Comparison of ENCODE assay signal across 34 cellular contexts in genomic region chr16:15808071-15808470, GRCh38. TPM values are rescaled to one million over a fixed set of nuclear protein-coding genes. Genes with fewer than 3 reads are reported as not detected.
A peak's percentile ranks its signal among the peaks of the same experiment; 100 is the strongest.
DNase-seq lines count a peak whose midpoint lies in the region; ATAC-seq, FAIRE-seq and TF ChIP-seq lines count a peak whose summit lies in the region.
"Had no signal": no experiment of that assay in that cellular context is flagged by ENCODE, and none has a peak within 500 bp of the region (broad histone marks: within the 10 kb centered on the region; RNA-seq: fewer than 3 reads in every experiment).

No MANE protein-coding gene starts in this region.

- intact Hi-C loops in IMR-90 (cut with micrococcal nuclease) = no loop called here
- intact Hi-C loops in tibial artery (cut with DNase I; ENCODE audit: low total_unique reads) = no loop called here

- H3K18ac ChIP-seq in IMR-90 (ENCODE audit: low read depth, low read length) = peak overlapping the region; percentile 86
- H3K18ac ChIP-seq in H1 (ENCODE audit: extremely low read depth, low read length) = no peak overlapping the region; the same call in 1 of the 2 replicates

- no peaks in the 10 kb centered on the region for H3K79me2 ChIP-seq in H1 (ENCODE audit: control insufficient read depth in 1 of 2, insufficient read depth in 2 of 2, low read length in 2 of 2)
- H3K79me2 ChIP-seq in neural progenitor cell (ENCODE audit: low read depth) = no peaks in the 10 kb centered on the region

- H3K27ac Mint-ChIP-seq in neural progenitor cell = peak overlapping the region; percentile 53
- H3K27ac Mint-ChIP-seq: activated CD4-positive, alpha-beta T cell treated with anti-CD3 and anti-CD28 coated beads for 36 hours; activated naive CD8-positive, alpha-beta T cell treated with anti-CD3 and anti-CD28 coated beads, Interleukin-2, amount 10 ng/mL, durations not matched to agents 7 days and 5 days; natural killer cell treated with Interleukin-12 subunit alpha and Interleukin-12 subunit beta and Interleukin-15 and Interleukin-18, amount 100 ng/mL, for 72 hours; stimulated activated naive CD8-positive, alpha-beta T cell treated with anti-CD3 and anti-CD28 coated beads, Interleukin-15, Interleukin-2, amounts not matched to agents 100 ng/mL and 50 ng/mL, for 24 hours had no signal

- ATAC-seq in IMR-90 (ENCODE audit: low read depth) = no peak
- ATAC-seq: activated CD4-positive, alpha-beta T cell treated with anti-CD3 and anti-CD28 coated beads for 36 hours had no signal

- no peak overlapping the region for H2BK5ac ChIP-seq in IMR-90 (ENCODE audit: low read depth, low read length, poor library complexity, severe bottlenecking)
- no peak overlapping the region for H2BK5ac ChIP-seq in H1 (ENCODE audit: low read depth, low read length)

- no peak overlapping the region for H2AK9ac ChIP-seq in IMR-90 (replicated peaks; ENCODE audit: low read depth, low read length, poor library complexity)

- POLR2A ChIA-PET in IMR-90 (lab: Charles Lee; ENCODE audit: unreplicated experiment) = no interaction called here
- POLR2A ChIA-PET in H1 (lab: Charles Lee; ENCODE audit: partially characterized antibody) = no interaction called here

- no peaks in the 10 kb centered on the region; the same call in 1 of the 2 replicates for H3K9me1 ChIP-seq in IMR-90 (ENCODE audit: insufficient read depth, low read length)

- peaks cover 25% of the 10 kb centered on the region for H3K4me1 Mint-ChIP-seq in neural progenitor cell
- H3K4me1 Mint-ChIP-seq: activated CD4-positive, alpha-beta T cell treated with anti-CD3 and anti-CD28 coated beads for 36 hours had no signal

- peaks cover 18% of the 10 kb centered on the region for H3K27me3 Mint-ChIP-seq in neural progenitor cell (ENCODE audit: insufficient read depth, low read depth)
- H3K27me3 Mint-ChIP-seq: stimulated activated naive CD8-positive, alpha-beta T cell treated with anti-CD3 and anti-CD28 coated beads, Interleukin-15, Interleukin-2, amounts not matched to agents 100 ng/mL and 50 ng/mL, for 24 hours had no signal

- no peak for TF ChIP-seq POLR2A in IMR-90 (IDR thresholded peaks at IDR 0.05; ENCODE audit: low read depth, low read length)
- TF ChIP-seq POLR2A in H1 (IDR thresholded peaks at IDR 0.05; ENCODE audit: control extremely low read depth in 1 of 2, low read depth in 2 of 2, low read length in 2 of 2) = no peak

- H3K14ac ChIP-seq in IMR-90 (replicated peaks; ENCODE audit: low read depth, low read length) (no peak overlapping the region), H1 (ENCODE audit: insufficient read length) (no peak overlapping the region)

- H3K27me3 ChIP-seq in IMR-90 (ENCODE audit: control insufficient read depth, insufficient read depth, low read length) (peaks cover 3% of the 10 kb centered on the region; the same call in 1 of the 2 replicates), H1 (replicated peaks in 1 of 4; ENCODE audit: control insufficient read depth in 3 of 4, extremely low read depth in 1 of 4, insufficient read depth in 3 of 4, low read length in 3 of 4) (peaks cover 0 to 2% (median 0%) of the 10 kb centered on the region in 4 experiments; a peak in 1 of 7 replicates), neural progenitor cell (no peaks in the 10 kb centered on the region), tibial artery (no peaks in the 10 kb centered on the region)
- H3K27me3 ChIP-seq: ovary, tibial nerve had no signal

- dilution Hi-C loops in IMR-90 (cut with HindIII; ENCODE audit: low sequenced_read_pairs, unreplicated experiment) = no loop called here

- H2BK15ac ChIP-seq in IMR-90 (ENCODE audit: low read depth, low read length) = no peak overlapping the region
- no peak overlapping the region for H2BK15ac ChIP-seq in H1 (ENCODE audit: low read length)

- H3K23ac ChIP-seq in IMR-90 (ENCODE audit: low read depth, low read length) (no peak overlapping the region), H1 (ENCODE audit: insufficient read length) (no peak overlapping the region)

- H3K4me3 ChIP-seq in IMR-90 (ENCODE audit: insufficient read depth, low read depth, low read length) = no peak overlapping the region
- H3K4me3 ChIP-seq in H1 (ENCODE audit: extremely low read depth in 1 of 4, insufficient read depth in 2 of 4, low read depth in 3 of 4, low read length in 4 of 4) = no peak overlapping the region
- H3K4me3 ChIP-seq in neural progenitor cell = no peak overlapping the region
- peak overlapping the region in 1 of 2 donors; percentile 14 for H3K4me3 ChIP-seq in tibial artery
- H3K4me3 ChIP-seq: dorsolateral prefrontal cortex, lung, ovary, tibial nerve had no signal

- H3K79me1 ChIP-seq in IMR-90 (ENCODE audit: low read depth in 1 of 2, low read length in 2 of 2) (no peaks in the 10 kb centered on the region), H1 (ENCODE audit: low read depth, low read length) (no peaks in the 10 kb centered on the region)

- TF ChIP-seq CTCF in IMR-90 (conservative IDR thresholded peaks at IDR 0.05; ENCODE audit: low read depth, low read length) (no peak), H1 (IDR thresholded peaks at IDR 0.05; ENCODE audit: control extremely low read depth in 1 of 3, insufficient read depth in 1 of 3, low read depth in 1 of 3, low read length in 3 of 3) (no peak), neural progenitor cell (IDR thresholded peaks at IDR 0.05) (no peak), tibial artery (IDR thresholded peaks at IDR 0.05) (no peak)

- H4K20me1 ChIP-seq in IMR-90 (ENCODE audit: insufficient read depth, low read length) (no peaks in the 10 kb centered on the region), H1 (replicated peaks in 1 of 2; ENCODE audit: control insufficient read depth in 1 of 2, insufficient read depth in 2 of 2, low read length in 2 of 2) (no peaks in the 10 kb centered on the region), neural progenitor cell (ENCODE audit: low read depth) (peaks cover 3% of the 10 kb centered on the region)

- H4K5ac ChIP-seq in IMR-90 (ENCODE audit: low read depth, low read length) = peak overlapping the region; percentile 70
- no peak overlapping the region for H4K5ac ChIP-seq in H1 (ENCODE audit: insufficient read length, low read depth, low read length)

- DNase-seq in IMR-90 (no peak), H1 (ENCODE audit: low read depth in 1 of 2, low spot score in 2 of 2) (no peak), neural progenitor cell (ENCODE audit: low spot score) (no peak), tibial artery (no peak), nucleus accumbens (lab: John Stamatoyannopoulos, UW) (no peak), LoVo (ENCODE audit: low spot score) (no peak), NCI-H82 treated with DMSO at 0.1 percent for 48 hours (lab: John Stamatoyannopoulos, UW; ENCODE audit: unreplicated experiment) (no peak)
- no peak for DNase-seq in activated CD4-positive, alpha-beta T cell treated with anti-CD3 and anti-CD28 coated beads, Interleukin-2, amount 50 U/mL, for 1 hour
- DNase-seq: activated CD4-positive, alpha-beta T cell treated with anti-CD3 and anti-CD28 coated beads for 36 hours; activated CD8-positive, alpha-beta memory T cell treated with anti-CD3 and anti-CD28 coated beads for 24 hours; activated gamma-delta T cell; activated naive CD8-positive, alpha-beta T cell treated with anti-CD3 and anti-CD28 coated beads, Interleukin-2, amount 10 ng/mL, durations not matched to agents 7 days and 5 days; activated T-cell treated with anti-CD3 and anti-CD28 coated beads for 4 hours; dorsolateral prefrontal cortex; hippocampal formation; NCI-H1436; NCI-H2081 treated with DMSO at 0.1 percent for 48 hours; NCI-H2227 treated with DMSO at 0.1 percent for 48 hours; retina; SHP77 treated with DMSO at 0.1 percent for 48 hours; stimulated activated CD4-positive, alpha-beta T cell treated with anti-CD3 and anti-CD28 coated beads, Interleukin-2, amount 100 ng/mL, for 24 hours; SW 1271; T-helper 9 cell had no signal

- no peaks in the 10 kb centered on the region for H3K36me3 Mint-ChIP-seq in neural progenitor cell
- H3K36me3 Mint-ChIP-seq: activated naive CD8-positive, alpha-beta T cell treated with anti-CD3 and anti-CD28 coated beads, Interleukin-2, amount 10 ng/mL, durations not matched to agents 7 days and 5 days; natural killer cell treated with Interleukin-12 subunit alpha and Interleukin-12 subunit beta and Interleukin-15 and Interleukin-18, amount 100 ng/mL, for 72 hours had no signal

- H2BK12ac ChIP-seq in H1 (ENCODE audit: low read depth, low read length) = 0 out of 2 replicates have a peak overlapping the region, but pooled peaks have one; percentile 5

- no peak overlapping the region for H3K4ac ChIP-seq in IMR-90 (ENCODE audit: low read depth, low read length)
- H3K4ac ChIP-seq in H1 (replicated peaks; ENCODE audit: insufficient read length, low read depth, low read length) = no peak overlapping the region

- H3K9ac ChIP-seq in IMR-90 (ENCODE audit: low read depth, low read length) (peak overlapping the region; percentile 8; the same call in 1 of the 2 replicates), H1 (replicated peaks in 1 of 4; ENCODE audit: extremely low read depth in 1 of 4, low read depth in 3 of 4, low read length in 3 of 4) (no peak overlapping the region; a peak in 1 of 7 replicates), neural progenitor cell (no peak overlapping the region)

- peaks cover 35% of the 10 kb centered on the region for H3F3A ChIP-seq in neural progenitor cell (ENCODE audit: low read depth)

- FAIRE-seq in H1 (lab: Jason Lieb, UNC) = no peak
- FAIRE-seq: endometrium, GM12892, RCC 7860 had no signal

- CTCF ChIA-PET in IMR-90 (lab: Yijun Ruan, JAX) (no interaction called here), H1 (lab: Charles Lee; ENCODE audit: partially characterized antibody) (interaction anchor here (0.9 to 2.0 kb wide), 9 partner anchors 10 to 249 kb away, joined by 3 to 12 read pairs (median 6); no protein-coding TSS in a partner anchor)

- peaks cover 5% of the 10 kb centered on the region for H3K9me3 ChIP-seq in IMR-90 (ENCODE audit: control insufficient read depth, insufficient read depth, low read length)
- H3K9me3 ChIP-seq in H1 (ENCODE audit: insufficient read depth in 2 of 2, low read depth in 1 of 2, low read length in 1 of 2) = no peaks in the 10 kb centered on the region
- no peaks in the 10 kb centered on the region for H3K9me3 ChIP-seq in neural progenitor cell (ENCODE audit: low read depth)
- H3K9me3 ChIP-seq in tibial artery = no peaks in the 10 kb centered on the region
- H3K9me3 ChIP-seq: ovary, tibial nerve had no signal

- TF ChIP-seq RAD21 in IMR-90 (IDR thresholded peaks at IDR 0.05; ENCODE audit: low read length) (no peak), H1 (IDR thresholded peaks at IDR 0.05 in 1 of 2, conservative IDR thresholded peaks at IDR 0.05 in 1 of 2; ENCODE audit: low read depth in 2 of 2, low read length in 2 of 2) (no peak)

- peak overlapping the region; percentile 11; the same call in 1 of the 2 replicates for H2AK5ac ChIP-seq in IMR-90 (ENCODE audit: low read depth, low read length)
- no peak overlapping the region for H2AK5ac ChIP-seq in H1 (ENCODE audit: low read depth, low read length)

- peaks cover 16% of the 10 kb centered on the region for H3K4me1 ChIP-seq in IMR-90 (ENCODE audit: control insufficient read depth, insufficient read depth, low read length)
- H3K4me1 ChIP-seq in H1 (replicated peaks in 1 of 4; ENCODE audit: control insufficient read depth in 3 of 4, insufficient read depth in 4 of 4, low read length in 3 of 4) = peaks cover 0 to 13% (median 6%) of the 10 kb centered on the region in 4 experiments; a peak in 6 of 7 replicates
- peaks cover 16% of the 10 kb centered on the region for H3K4me1 ChIP-seq in neural progenitor cell
- H3K4me1 ChIP-seq in tibial artery = peaks cover 4 to 99% (median 85%) of the 10 kb centered on the region in 4 donors

- H4K8ac ChIP-seq in IMR-90 (ENCODE audit: low read depth in 2 of 2, low read length in 2 of 2) (peak overlapping the region in 1 of 2 experiments; percentile 11; a peak in 1 of 4 replicates), H1 (ENCODE audit: extremely low read depth, insufficient read depth, low read length) (no peak overlapping the region; the same call in 1 of the 2 replicates)

- H3K9me3 Mint-ChIP-seq in neural progenitor cell = no peaks in the 10 kb centered on the region
- H3K9me3 Mint-ChIP-seq: activated naive CD8-positive, alpha-beta T cell treated with anti-CD3 and anti-CD28 coated beads, Interleukin-2, amount 10 ng/mL, durations not matched to agents 7 days and 5 days; natural killer cell treated with Interleukin-12 subunit alpha and Interleukin-12 subunit beta and Interleukin-15 and Interleukin-18, amount 100 ng/mL, for 72 hours; stimulated activated naive CD8-positive, alpha-beta T cell treated with anti-CD3 and anti-CD28 coated beads, Interleukin-15, Interleukin-2, amounts not matched to agents 100 ng/mL and 50 ng/mL, for 24 hours had no signal

- no peak overlapping the region for H3K4me2 ChIP-seq in IMR-90 (ENCODE audit: low read depth, low read length)
- H3K4me2 ChIP-seq in H1 (ENCODE audit: insufficient read depth in 1 of 2, low read depth in 2 of 2, low read length in 2 of 2) = peak overlapping the region in 1 of 2 experiments; percentile 7; a peak in 1 of 4 replicates
- H3K4me2 ChIP-seq in neural progenitor cell = peak overlapping the region; percentile 74

- H3K36me3 ChIP-seq in IMR-90 (ENCODE audit: control insufficient read depth, insufficient read depth, low read length) (no peaks in the 10 kb centered on the region), H1 (ENCODE audit: control insufficient read depth in 2 of 4, insufficient read depth in 4 of 4, low read length in 3 of 4) (no peaks in the 10 kb centered on the region), neural progenitor cell (no peaks in the 10 kb centered on the region), tibial artery (peaks cover 1 to 35% (median 6%) of the 10 kb centered on the region in 3 donors)
- H3K36me3 ChIP-seq: ovary, tibial nerve had no signal

- H2BK20ac ChIP-seq in IMR-90 (ENCODE audit: low read depth, low read length) (no peak overlapping the region), H1 (ENCODE audit: low read length) (no peak overlapping the region)

- 60% methylated on average over 1 of the region's 8 CpGs; no CpG with 5 or more reads in 1 of the 2 experiments for WGBS in IMR-90 (ENCODE audit: extremely low coverage in 2 of 2, insufficient read length in 1 of 2), 2 experiments
- WGBS in H1 (ENCODE audit: extremely low coverage in 1 of 2, insufficient coverage in 1 of 2, insufficient read length in 1 of 2, insufficient replicate concordance in 2 of 2, low coverage in 1 of 2, low lambda C conversion rate in 2 of 2, missing lambda C conversion rate in 1 of 2), 2 experiments = 86% methylated on average over 8 of the region's 8 CpGs; no CpG with 5 or more reads in 1 of the 2 experiments

- H2BK120ac ChIP-seq in IMR-90 (ENCODE audit: low read depth, low read length) (no peak overlapping the region; the same call in 1 of the 2 replicates), H1 (replicated peaks; ENCODE audit: low read depth, low read length) (no peak overlapping the region)

- no peak for TF ChIP-seq EP300 in H1 (IDR thresholded peaks at IDR 0.05; ENCODE audit: borderline replicate concordance in 1 of 2, low read depth in 2 of 2, low read length in 2 of 2)

- no peaks in the 10 kb centered on the region for H3K23me2 ChIP-seq in H1 (ENCODE audit: low read depth, low read length)

- in situ Hi-C loops in IMR-90 (cut with MboI; ENCODE audit: low sequenced_read_pairs) = no loop called here

- H3K27ac ChIP-seq in IMR-90 (ENCODE audit: insufficient read depth, low read length) (peak overlapping the region; percentile 21; the same call in 1 of the 2 replicates), H1 (ENCODE audit: low read depth, low read length) (peak overlapping the region; percentile 46; the same call in 1 of the 2 replicates), neural progenitor cell (no peak overlapping the region), tibial artery (peak overlapping the region; percentile 74 to 97)
- H3K27ac ChIP-seq: VCaP had no signal

- H4K91ac ChIP-seq in IMR-90 (ENCODE audit: insufficient read depth, low read depth, low read length) = peak overlapping the region; percentile 3; the same call in 1 of the 2 replicates
- H4K91ac ChIP-seq in H1 (replicated peaks; ENCODE audit: insufficient read length, low read length) = no peak overlapping the region

- no TSS peak for BruUV-seq in IMR-90 (replicated peaks; lab: Mats Ljungman, UMichigan)

- no peak overlapping the region for H2AFZ ChIP-seq in IMR-90 (replicated peaks; ENCODE audit: low read length, poor library complexity)
- H2AFZ ChIP-seq in H1 (ENCODE audit: low read length) = peak overlapping the region; percentile 81
- peak overlapping the region; percentile 86 for H2AFZ ChIP-seq in neural progenitor cell (replicated peaks)

- no peak overlapping the region for H3K4me3 Mint-ChIP-seq in neural progenitor cell
- H3K4me3 Mint-ChIP-seq: activated CD4-positive, alpha-beta T cell treated with anti-CD3 and anti-CD28 coated beads for 36 hours; activated naive CD8-positive, alpha-beta T cell treated with anti-CD3 and anti-CD28 coated beads, Interleukin-2, amount 10 ng/mL, durations not matched to agents 7 days and 5 days; natural killer cell treated with Interleukin-12 subunit alpha and Interleukin-12 subunit beta and Interleukin-15 and Interleukin-18, amount 100 ng/mL, for 72 hours; stimulated activated naive CD8-positive, alpha-beta T cell treated with anti-CD3 and anti-CD28 coated beads, Interleukin-15, Interleukin-2, amounts not matched to agents 100 ng/mL and 50 ng/mL, for 24 hours had no signal

- H3K56ac ChIP-seq in IMR-90 (ENCODE audit: extremely low read depth, insufficient read depth, low read length) (no peak overlapping the region), H1 (replicated peaks; ENCODE audit: insufficient read length, low read depth, low read length) (no peak overlapping the region)

RNA-seq across cellular contexts. Expression of gene MYH11, which starts 48.8 kb away (rescaled TPM):
- total RNA-seq in IMR-90 (2012; rRNA removed) (under 0.01 TPM in 2 replicates), neural progenitor cell (ENCODE audit: low replicate concordance) (0.07 and 0.25 TPM in 2 replicates)
- polyA plus RNA-seq in IMR-90 (2012; rRNA removed) (0.03 and 0.12 TPM in 2 replicates), H1 (2011; rRNA removed) (0.11 and 0.20 TPM in 2 replicates)
- polyA plus RNA-seq in IMR-90 (2012; cell fraction: cytosol; rRNA removed) = under 0.01 and 0.02 TPM in 2 replicates
- 0.01 and 0.02 TPM in 2 replicates for polyA plus RNA-seq in IMR-90 (2012; cell fraction: nucleus; rRNA removed; ENCODE audit: low replicate concordance)
- 0.71 and 0.78 TPM in 2 replicates for total RNA-seq in H1 (2021; fragmentation: NEBNext Ultra II Directional; extraction: Animal tissue kit (Norgen Biotek cat#: 25700))
- polyA plus RNA-seq in H1 (2011; cell fraction: cytosol; rRNA removed) = 0.40 TPM
- 0.39 TPM for polyA plus RNA-seq in H1 (2011; cell fraction: nucleus; rRNA removed)
- 0.93 to 1.4 TPM (median 1.0 TPM) in 4 replicates for polyA plus RNA-seq in H1 (2012, experiment 1 of 2)
- polyA plus RNA-seq in H1 (2012, experiment 2 of 2) = 0.21 TPM
- 0.63 TPM for polyA plus RNA-seq in H1 (2013, experiment 1 of 2)
- 0.79 TPM for polyA plus RNA-seq in H1 (2013, experiment 2 of 2)
- 0.60 and 0.63 TPM in 2 replicates for polyA minus RNA-seq in H1 (2011; rRNA and poly(A)+ RNA removed)
- 0.73 TPM for polyA minus RNA-seq in H1 (2011; cell fraction: cytosol; rRNA and poly(A)+ RNA removed)
- 0.50 TPM for polyA minus RNA-seq in H1 (2011; cell fraction: nucleus; rRNA and poly(A)+ RNA removed)
- total RNA-seq: activated CD4-positive, alpha-beta T cell treated with anti-CD3 and anti-CD28 coated beads for 36 hours; activated naive CD8-positive, alpha-beta T cell treated with anti-CD3 and anti-CD28 coated beads, Interleukin-2, amount 10 ng/mL, durations not matched to agents 7 days and 5 days; G401; H7; natural killer cell treated with Interleukin-12 subunit alpha and Interleukin-12 subunit beta and Interleukin-15 and Interleukin-18, amount 100 ng/mL, for 72 hours had no signal
